Comparison of ENCODE assay signal across 1 cellular context in genomic region chr17:48162305-48162934, GRCh38.
TF ChIP-seq lines count a peak whose summit lies in the region.

No MANE protein-coding gene starts in this region.

TF ChIP-seq in A549, 52 proteins besides CTCF, POLR2A, EP300 and RAD21 (continued from another document):
- TF ChIP-seq PBX3 (IDR thresholded peaks at IDR 0.05) (no peak), EHF (CRISPR knock-in tag; IDR thresholded peaks at IDR 0.05) (no peak), JUNB (IDR thresholded peaks at IDR 0.05) (no peak), POLR2AphosphoS2 (conservative IDR thresholded peaks at IDR 0.05; ENCODE audit: low read length) (no peak), ZSCAN20 (CRISPR knock-in tag; IDR thresholded peaks at IDR 0.05) (no peak), CEBPB (IDR thresholded peaks at IDR 0.05) (no peak), RFX5 (IDR thresholded peaks at IDR 0.05) (no peak), USF2 (IDR thresholded peaks at IDR 0.05) (no peak)
